24 cellular contexts compared by ENCODE assay signal in genomic region chr22:29319072-29319471, GRCh38. TPM values are rescaled to one million over a fixed set of nuclear protein-coding genes. Genes with fewer than 3 reads are reported as not detected.
DNase-seq lines count a peak whose midpoint lies in the region; ATAC-seq, FAIRE-seq and TF ChIP-seq lines count a peak whose summit lies in the region.
"Had no signal": no experiment of that assay in that cellular context is flagged by ENCODE, and none has a peak within 500 bp of the region (broad histone marks: within the 10 kb centered on the region; RNA-seq: fewer than 3 reads in every experiment).

No MANE protein-coding gene starts in this region.

- TF ChIP-seq CTCF in heart left ventricle (IDR thresholded peaks at IDR 0.05) (no peak), bronchial epithelial cell (IDR thresholded peaks at IDR 0.05; ENCODE audit: insufficient read depth, low read length, severe bottlenecking) (no peak), omental fat pad (IDR thresholded peaks at IDR 0.05) (no peak)

- H3K27me3 ChIP-seq in heart left ventricle (peaks cover 2 to 25% (median 11%) of the 10 kb centered on the region in 9 donors), bronchial epithelial cell (ENCODE audit: control insufficient read depth, insufficient read depth, low read length) (peaks cover 16% of the 10 kb centered on the region)

- H3K4me1 ChIP-seq in heart left ventricle, result peaks cover 0 to 17% (median 10%) of the 10 kb centered on the region in 12 donors
- H3K4me1 ChIP-seq: HAP-1 had no signal

- ATAC-seq in Right ventricle myocardium inferior, result no peak
- ATAC-seq in heart left ventricle, result no peak
- ATAC-seq in omental fat pad (ENCODE audit: low FRiP score), result peak; percentile 11
- ATAC-seq: GM23338 had no signal

- H3K27ac ChIP-seq in heart left ventricle, result no peak overlapping the region
- H3K27ac ChIP-seq: 22Rv1, BLaER1, C4-2B had no signal

- no peaks in the 10 kb centered on the region for H3K9me3 ChIP-seq in heart left ventricle
- H3K9me3 ChIP-seq: BLaER1, HAP-1 had no signal

- peak; percentile 55 for FAIRE-seq in bronchial epithelial cell (lab: Jason Lieb, UNC)
- FAIRE-seq in urothelium cell line (lab: Jason Lieb, UNC), result peak; percentile 46
- FAIRE-seq: A204.1, D721Med, GM12891, H54 had no signal

- H3K36me3 ChIP-seq in heart left ventricle (no peaks in the 10 kb centered on the region), bronchial epithelial cell (ENCODE audit: control insufficient read depth, insufficient read depth, low read length) (no peaks in the 10 kb centered on the region)
- H3K36me3 ChIP-seq: BLaER1, HAP-1 had no signal

- H3K4me3 ChIP-seq in heart left ventricle (no peak overlapping the region), bronchial epithelial cell (ENCODE audit: low read depth, low read length) (no peak overlapping the region)
- H3K4me3 ChIP-seq: BLaER1, GM23338, HAP-1 had no signal

- TF ChIP-seq POLR2A in heart left ventricle (IDR thresholded peaks at IDR 0.05), result no peak

- DNase-seq in Right ventricle myocardium inferior (ENCODE audit: missing footprints) (peak; percentile 55), heart left ventricle (no peak), bronchial epithelial cell (ENCODE audit: low read depth) (no peak), omental fat pad (ENCODE audit: low spot score) (no peak), urothelium cell line (ENCODE audit: low spot score) (no peak), mesenteric fat pad (ENCODE audit: low spot score) (no peak), DMS 273 treated with DMSO at 0.1 percent for 48 hours (lab: John Stamatoyannopoulos, UW) (no peak)
- DNase-seq in effector CD4-positive, alpha-beta T cell, result no peak
- DNase-seq: CD4-positive, alpha-beta T cell; CD8-positive, alpha-beta memory T cell; DMS53; DMS79 treated with DMSO at 0.1 percent for 48 hours; GF-D8 had no signal

- WGBS in heart left ventricle, 4 donors, result 77 to 100% (median 90%) methylated on average over 2 of the region's 2 CpGs

- intact Hi-C loops in Right ventricle myocardium inferior (cut with DNase I) (no loop called here), heart left ventricle (cut with DNase I) (no loop called here)

RNA-seq across cellular contexts. Expression of gene RASL10A, which starts 3.6 kb away (rescaled TPM):
- total RNA-seq in Right ventricle myocardium inferior (1.1 TPM), heart left ventricle (1 to 10 TPM in 5 of 9 donors, under 1 TPM in 4; 0.29 to 5.8 (median 1.3) TPM), bronchial epithelial cell (not detected in 2 replicates), omental fat pad (1 to 10 TPM in 2 of 4 donors, under 1 TPM in 1, not detected in 1; 0.56 to 2.6 (median 1.5) TPM), mesenteric fat pad (1.9 TPM)
- polyA plus RNA-seq in heart left ventricle, result 1 to 10 TPM in 1 of 2 donors, under 1 TPM in 1; 0.95 to 1.1 TPM
- total RNA-seq: CD8-positive, alpha-beta memory T cell had no signal
- polyA plus RNA-seq: AG04450; CD8-positive, alpha-beta memory T cell had no signal

RNA-seq across cellular contexts. Expression of gene GAS2L1, which starts 12.6 kb away (rescaled TPM):
- total RNA-seq in Right ventricle myocardium inferior, result 24.3 TPM
- total RNA-seq in heart left ventricle, result 10 to 100 TPM; 12.0 to 46.6 (median 16.8) TPM
- polyA plus RNA-seq in heart left ventricle, result 10 to 100 TPM; 18.0 to 48.3 TPM
- 4.1 and 5.3 TPM in 2 replicates for total RNA-seq in bronchial epithelial cell
- 10 to 100 TPM; 13.4 to 29.0 (median 22.7) TPM for total RNA-seq in omental fat pad
- 36.2 TPM for total RNA-seq in mesenteric fat pad
- total RNA-seq: B cell had no signal

RNA-seq across cellular contexts. Expression of gene EWSR1, which starts 51.0 kb away (rescaled TPM):
- total RNA-seq in Right ventricle myocardium inferior, result 112 TPM
- 100 to 1,000 TPM; 103 to 202 (median 138) TPM for total RNA-seq in heart left ventricle
- 100 to 1,000 TPM in 1 of 2 donors, 10 to 100 TPM in 1; 94.3 to 138 TPM for polyA plus RNA-seq in heart left ventricle
- total RNA-seq in bronchial epithelial cell, result 87.1 and 163 TPM in 2 replicates
- total RNA-seq in omental fat pad, result 100 to 1,000 TPM; 190 to 274 (median 202) TPM
- 191 TPM for total RNA-seq in mesenteric fat pad

RNA-seq across cellular contexts. Expression of gene RHBDD3, which starts 51.3 kb away (rescaled TPM):
- total RNA-seq in Right ventricle myocardium inferior, result 11.6 TPM
- 10 to 100 TPM; 10.9 to 29.5 (median 12.6) TPM for total RNA-seq in heart left ventricle
- polyA plus RNA-seq in heart left ventricle, result 10 to 100 TPM; 17.2 to 18.8 TPM
- 21.6 and 25.0 TPM in 2 replicates for total RNA-seq in bronchial epithelial cell
- 10 to 100 TPM; 15.0 to 30.8 (median 25.4) TPM for total RNA-seq in omental fat pad
- 19.2 TPM for total RNA-seq in mesenteric fat pad
